ENCODE assay signal across 29 cellular contexts in genomic region chr19:10222201-10222890, GRCh38. TPM values are rescaled to one million over a fixed set of nuclear protein-coding genes. Genes with fewer than 3 reads are reported as not detected.
DNase-seq lines count a peak whose midpoint lies in the region; ATAC-seq and TF ChIP-seq lines count a peak whose summit lies in the region.
"Had no signal": no experiment of that assay in that cellular context is flagged by ENCODE, and none has a peak within 500 bp of the region (broad histone marks: within the 10 kb centered on the region; RNA-seq: fewer than 3 reads in every experiment).

No MANE protein-coding gene starts in this region.

- H2BK120ac ChIP-seq in H9 (ENCODE audit: low read depth, low read length, poor library complexity, severe bottlenecking): no peak overlapping the region

- TF ChIP-seq CTCF in CD14-positive monocyte (IDR thresholded peaks at IDR 0.05): no peak
- TF ChIP-seq CTCF in H9 (conservative IDR thresholded peaks at IDR 0.05): no peak

- H3K36me3 ChIP-seq in CD8-positive, alpha-beta memory T cell (ENCODE audit: insufficient read depth, low read length): no peaks in the 10 kb centered on the region

- H3K27ac Mint-ChIP-seq in CD14-positive monocyte (peak overlapping the region; percentile 16 to 77 (median 44)), H9 (peak overlapping the region; percentile 19 to 95 (median 57); a peak in 4 of 7 replicates)
- peak overlapping the region in 1 of 8 donors; percentile 63 for H3K27ac Mint-ChIP-seq in CD8-positive, alpha-beta memory T cell
- H3K27ac Mint-ChIP-seq: activated B cell treated with CpG ODN at 0.5 μM for 24 hours; activated CD4-positive, alpha-beta memory T cell treated with anti-CD3 and anti-CD28 coated beads for 36 hours; CD4-positive, alpha-beta T cell; HFFc6; T-helper 2 cell treated with Interferon-gamma antibody and Interleukin-4, amounts not matched to agents 5 μg/mL and 100 μg/mL, for 36 hours had no signal

- no peak overlapping the region for H3K9ac ChIP-seq in H9 (ENCODE audit: extremely low read depth, insufficient read length, low read length)

- no peak overlapping the region for H3K4me3 ChIP-seq in CD8-positive, alpha-beta memory T cell (ENCODE audit: low read length)
- H3K4me3 ChIP-seq: body of pancreas, left ventricle myocardium inferior, sigmoid colon, upper lobe of left lung had no signal

- intact Hi-C loops in CD14-positive monocyte (cut with micrococcal nuclease): no loop called here

- H3K4me1 ChIP-seq in H9 (ENCODE audit: insufficient read depth, low read length): no peaks in the 10 kb centered on the region
- H3K4me1 ChIP-seq in CD8-positive, alpha-beta memory T cell (ENCODE audit: insufficient read depth, low read length): peaks cover 4% of the 10 kb centered on the region
- H3K4me1 ChIP-seq: body of pancreas had no signal

- no peak overlapping the region for H2AFZ ChIP-seq in H9 (ENCODE audit: low read length)

- no peak overlapping the region for H4K91ac ChIP-seq in H9 (ENCODE audit: insufficient read length, low read depth, low read length)

- H3K79me1 ChIP-seq in H9 (ENCODE audit: insufficient read depth, low read depth, low read length, poor library complexity, severe bottlenecking): no peaks in the 10 kb centered on the region

- H3K4ac ChIP-seq in H9 (ENCODE audit: low read depth, low read length): no peak overlapping the region

- H3K27me3 ChIP-seq in H9 (ENCODE audit: insufficient read depth, low read length): no peaks in the 10 kb centered on the region
- no peaks in the 10 kb centered on the region for H3K27me3 ChIP-seq in CD8-positive, alpha-beta memory T cell (ENCODE audit: insufficient read depth, low read length, poor library complexity, severe bottlenecking)
- H3K27me3 ChIP-seq: body of pancreas, sigmoid colon, upper lobe of left lung had no signal

- H3T11ph ChIP-seq in H9 (ENCODE audit: low read length): no peak overlapping the region

- H2AK5ac ChIP-seq in H9 (ENCODE audit: insufficient read length, low read length): no peak overlapping the region

- H3K9me3 Mint-ChIP-seq in CD14-positive monocyte (peaks cover 0 to 2% (median 0%) of the 10 kb centered on the region in 7 donors), H9 (no peaks in the 10 kb centered on the region)
- no peaks in the 10 kb centered on the region for H3K9me3 Mint-ChIP-seq in CD8-positive, alpha-beta memory T cell
- H3K9me3 Mint-ChIP-seq: activated B cell treated with CpG ODN at 0.5 μM for 24 hours; activated CD4-positive, alpha-beta memory T cell treated with anti-CD3 and anti-CD28 coated beads for 36 hours; CD4-positive, alpha-beta T cell; HFFc6; nephron; T-helper 2 cell treated with Interferon-gamma antibody and Interleukin-4, amounts not matched to agents 5 μg/mL and 100 μg/mL, for 36 hours had no signal

- no peak for ATAC-seq in HG03280 (IDR thresholded peaks at IDR 0.05; ENCODE audit: unreplicated experiment)
- ATAC-seq: body of pancreas had no signal

- no peak overlapping the region for H3K56ac ChIP-seq in H9 (ENCODE audit: insufficient read length, low read depth, low read length)

- no peak overlapping the region for H3K23ac ChIP-seq in H9 (ENCODE audit: insufficient read length, low read depth, low read length)

- POLR2A ChIA-PET in CD8-positive, alpha-beta memory T cell (lab: Charles Lee): no interaction called here

- no peak overlapping the region for H3K18ac ChIP-seq in H9 (ENCODE audit: insufficient read length, low read depth, low read length)

- H3K4me2 ChIP-seq in H9 (ENCODE audit: insufficient read depth, insufficient read length, low read length): no peak overlapping the region

- H4K8ac ChIP-seq in H9 (replicated peaks; ENCODE audit: insufficient read length, low read depth, low read length): no peak overlapping the region

- DNase-seq in CD14-positive monocyte (ENCODE audit: low spot score) (no peak), H9 (no peak), SKM-1 (lab: John Stamatoyannopoulos, UW; ENCODE audit: unreplicated experiment) (peak; percentile 33), medulla oblongata (ENCODE audit: extremely low spot score) (peak; percentile 27), NCI-H1930 (lab: John Stamatoyannopoulos, UW) (no peak), NCI-H2171 (lab: John Stamatoyannopoulos, UW) (no peak)
- no peak for DNase-seq in CD8-positive, alpha-beta memory T cell
- DNase-seq: ACHN; activated B cell treated with CpG ODN at 0.5 μM for 24 hours; activated CD4-positive, alpha-beta memory T cell treated with anti-CD3 and anti-CD28 coated beads for 36 hours; activated gamma-delta T cell; body of pancreas; CD4-positive, alpha-beta T cell; effector CD8-positive, alpha-beta T cell; foreskin melanocyte; HFFc6; hippocampal formation; left ventricle myocardium inferior; midbrain; NCI-H1105; NCI-H2081 treated with DMSO at 0.1 percent for 48 hours; NCI-H446; sigmoid colon; stimulated activated CD4-positive, alpha-beta T cell treated with anti-CD3 and anti-CD28 coated beads, Interleukin-15, amount 100 ng/mL, for 24 hours; stimulated activated CD8-positive, alpha-beta memory T cell treated with anti-CD3 and anti-CD28 coated beads, Interleukin-4, amount 100 ng/mL, for 48 hours; upper lobe of left lung had no signal

- no CpG with 5 or more reads among the region's 14 CpGs for WGBS in H9 (ENCODE audit: extremely low coverage, insufficient read length, low lambda C conversion rate)

- H3K14ac ChIP-seq in H9 (ENCODE audit: insufficient read depth, low read length): no peak overlapping the region

- H3K4me1 Mint-ChIP-seq in CD14-positive monocyte (peaks cover 15% of the 10 kb centered on the region), H9 (peaks cover 7 to 31% of the 10 kb centered on the region in 2 experiments)
- H3K4me1 Mint-ChIP-seq in CD8-positive, alpha-beta memory T cell: peaks cover 3 to 10% (median 9%) of the 10 kb centered on the region in 3 donors

- peaks cover 0 to 7% of the 10 kb centered on the region in 2 donors for H3K36me3 Mint-ChIP-seq in CD14-positive monocyte
- H3K36me3 Mint-ChIP-seq in H9 (ENCODE audit: insufficient read depth in 1 of 3, low read depth in 3 of 3): peaks cover 3 to 13% (median 8%) of the 10 kb centered on the region in 3 experiments; a peak in 6 of 7 replicates
- H3K36me3 Mint-ChIP-seq in CD8-positive, alpha-beta memory T cell: peaks cover 0 to 15% (median 6%) of the 10 kb centered on the region in 3 donors

- H3K27me3 Mint-ChIP-seq in CD14-positive monocyte (ENCODE audit: low read depth in 3 of 3) (peaks cover 3 to 13% (median 9%) of the 10 kb centered on the region in 3 donors), H9 (ENCODE audit: low read depth) (no peaks in the 10 kb centered on the region)
- H3K27me3 Mint-ChIP-seq in CD8-positive, alpha-beta memory T cell: no peaks in the 10 kb centered on the region
- H3K27me3 Mint-ChIP-seq: activated B cell treated with CpG ODN at 0.5 μM for 24 hours; activated CD4-positive, alpha-beta memory T cell treated with anti-CD3 and anti-CD28 coated beads for 36 hours; CD4-positive, alpha-beta T cell had no signal

- H2BK15ac ChIP-seq in H9 (ENCODE audit: low read depth, low read length): no peak overlapping the region

- H3K23me2 ChIP-seq in H9 (ENCODE audit: insufficient read length, low read depth, low read length, poor library complexity, severe bottlenecking): no peaks in the 10 kb centered on the region

- H3K4me3 Mint-ChIP-seq in CD14-positive monocyte (peak overlapping the region; percentile 5 to 77), H9 (no peak overlapping the region; a peak in 1 of 5 replicates)
- no peak overlapping the region for H3K4me3 Mint-ChIP-seq in CD8-positive, alpha-beta memory T cell
- H3K4me3 Mint-ChIP-seq: activated B cell treated with CpG ODN at 0.5 μM for 24 hours; activated CD4-positive, alpha-beta memory T cell treated with anti-CD3 and anti-CD28 coated beads for 36 hours; CD4-positive, alpha-beta T cell; HFFc6; nephron; T-helper 2 cell treated with Interferon-gamma antibody and Interleukin-4, amounts not matched to agents 5 μg/mL and 100 μg/mL, for 36 hours had no signal

- no peak overlapping the region for H4K5ac ChIP-seq in H9 (ENCODE audit: insufficient read length, low read depth, low read length)

- no peak overlapping the region for H2BK5ac ChIP-seq in H9 (ENCODE audit: insufficient read length, low read length)

- CTCF ChIA-PET in CD8-positive, alpha-beta memory T cell (lab: Charles Lee): interaction anchor here (1.0 to 3.5 kb wide), 3 partner anchors 28 to 57 kb away, joined by 3 to 16 read pairs (median 3); no protein-coding TSS in a partner anchor

- H4K20me1 ChIP-seq in H9 (ENCODE audit: control insufficient read depth, insufficient read depth, insufficient read length): no peaks in the 10 kb centered on the region

- no peak overlapping the region for H2BK20ac ChIP-seq in H9 (ENCODE audit: low read depth, low read length, poor library complexity, severe bottlenecking)

- no peak overlapping the region for H2BK12ac ChIP-seq in H9 (ENCODE audit: insufficient read length, low read depth, low read length)

- H3K9me3 ChIP-seq in H9 (ENCODE audit: control insufficient read depth, low read depth, low read length): no peaks in the 10 kb centered on the region
- no peaks in the 10 kb centered on the region for H3K9me3 ChIP-seq in CD8-positive, alpha-beta memory T cell (ENCODE audit: low read length)
- H3K9me3 ChIP-seq: body of pancreas, left ventricle myocardium inferior, sigmoid colon, upper lobe of left lung had no signal

- no peaks in the 10 kb centered on the region for H3K79me2 ChIP-seq in H9 (ENCODE audit: insufficient read depth, low read length)

- no peak overlapping the region for H3K27ac ChIP-seq in H9 (ENCODE audit: insufficient read length, low read depth, low read length)
- H3K27ac ChIP-seq in CD8-positive, alpha-beta memory T cell (ENCODE audit: low read depth, low read length): no peak overlapping the region
- H3K27ac ChIP-seq: body of pancreas, left ventricle myocardium inferior, sigmoid colon, upper lobe of left lung had no signal

RNA-seq across cellular contexts. Expression of gene S1PR2, which starts 8.8 kb away (rescaled TPM):
- under 1 TPM; 0.40 to 0.55 TPM for polyA plus RNA-seq in CD14-positive monocyte
- total RNA-seq in H9 (2021): 11.5 and 12.8 TPM in 2 replicates
- total RNA-seq in CD8-positive, alpha-beta memory T cell: 10 to 100 TPM; 18.4 to 19.9 TPM
- polyA plus RNA-seq in CD8-positive, alpha-beta memory T cell: 2.2 TPM

RNA-seq across cellular contexts. Expression of gene DNMT1, which starts 27.6 kb away (rescaled TPM):
- 10 to 100 TPM; 17.6 to 19.0 TPM for polyA plus RNA-seq in CD14-positive monocyte
- total RNA-seq in H9 (2021): 206 and 227 TPM in 2 replicates
- 100 to 1,000 TPM; 307 to 325 TPM for total RNA-seq in CD8-positive, alpha-beta memory T cell
- 142 TPM for polyA plus RNA-seq in CD8-positive, alpha-beta memory T cell

RNA-seq across cellular contexts. Expression of gene MRPL4, which starts 29.7 kb away (rescaled TPM):
- 10 to 100 TPM; 20.4 to 22.7 TPM for polyA plus RNA-seq in CD14-positive monocyte
- 96.7 and 99.3 TPM in 2 replicates for total RNA-seq in H9 (2021)
- 100 to 1,000 TPM; 149 to 152 TPM for total RNA-seq in CD8-positive, alpha-beta memory T cell
- polyA plus RNA-seq in CD8-positive, alpha-beta memory T cell: 42.8 TPM

RNA-seq across cellular contexts. Expression of gene ICAM1, which starts 48.6 kb away (rescaled TPM):
- 10 to 100 TPM; 21.6 to 40.8 TPM for polyA plus RNA-seq in CD14-positive monocyte
- 2.1 and 2.3 TPM in 2 replicates for total RNA-seq in H9 (2021)
- 10 to 100 TPM; 65.8 to 66.8 TPM for total RNA-seq in CD8-positive, alpha-beta memory T cell
- polyA plus RNA-seq in CD8-positive, alpha-beta memory T cell: 13.1 TPM

Comparison
In these comparisons a context has a peak if more than half of its experiments do, and no peak if none do; other contexts are left out.
1. DNase-seq: peak in SKM-1 (single experiment) and medulla oblongata (single experiment); none in CD14-positive monocyte (single experiment), H9 (single experiment), NCI-H1930 (0 of 2), NCI-H2171 (single experiment) and CD8-positive, alpha-beta memory T cell (0 of 5).
2. H3K4me3 Mint-ChIP-seq: peak in CD14-positive monocyte (2 of 2); none in H9 (0 of 2) and CD8-positive, alpha-beta memory T cell (0 of 7).